In genomic region chr19:11473725-11474124, GRCh38 we compare ENCODE assay signal across 2 cellular contexts.
TF ChIP-seq lines count a peak whose summit lies in the region.

No MANE protein-coding gene starts in this region.

TF ChIP-seq in SK-N-SH, 30 proteins besides CTCF, POLR2A, EP300 and RAD21:
- TF ChIP-seq ELF1 (IDR thresholded peaks at IDR 0.05): no peak
- TF ChIP-seq TCF12 (IDR thresholded peaks at IDR 0.05): peak; percentile 49; the same call in 1 of the 2 replicates
- TF ChIP-seq MXI1 (IDR thresholded peaks at IDR 0.05; ENCODE audit: low read depth, low read length): 0 out of 2 replicates have a peak, but pooled peaks have one; percentile 30
TF ChIP-seq in SK-N-SH: peak in this region for 2.

TF ChIP-seq in GM12878, 131 proteins besides CTCF, POLR2A, EP300 and RAD21:
- TF ChIP-seq BCLAF1 (IDR thresholded peaks at IDR 0.05) (no peak), SUZ12 (IDR thresholded peaks at IDR 0.05; ENCODE audit: unreplicated experiment) (no peak), MYB (IDR thresholded peaks at IDR 0.05; ENCODE audit: borderline replicate concordance, low read depth, low read length) (no peak), KDM1A (IDR thresholded peaks at IDR 0.05; ENCODE audit: borderline replicate concordance) (no peak), ZNF622 (IDR thresholded peaks at IDR 0.05) (no peak), HDAC2 (IDR thresholded peaks at IDR 0.05) (no peak), ATF7 (IDR thresholded peaks at IDR 0.05; ENCODE audit: low read depth) (no peak), BHLHE40 (IDR thresholded peaks at IDR 0.05; ENCODE audit: borderline replicate concordance in 1 of 2, low read depth in 2 of 2, low read length in 1 of 2) (no peak), STAT3 (IDR thresholded peaks at IDR 0.05; ENCODE audit: low read depth, low read length) (no peak), SMAD5 (IDR thresholded peaks at IDR 0.05; ENCODE audit: low read depth) (no peak), POLR2AphosphoS2 (IDR thresholded peaks at IDR 0.05; ENCODE audit: low read depth, low read length) (no peak)
- TF ChIP-seq, protein P1, sequence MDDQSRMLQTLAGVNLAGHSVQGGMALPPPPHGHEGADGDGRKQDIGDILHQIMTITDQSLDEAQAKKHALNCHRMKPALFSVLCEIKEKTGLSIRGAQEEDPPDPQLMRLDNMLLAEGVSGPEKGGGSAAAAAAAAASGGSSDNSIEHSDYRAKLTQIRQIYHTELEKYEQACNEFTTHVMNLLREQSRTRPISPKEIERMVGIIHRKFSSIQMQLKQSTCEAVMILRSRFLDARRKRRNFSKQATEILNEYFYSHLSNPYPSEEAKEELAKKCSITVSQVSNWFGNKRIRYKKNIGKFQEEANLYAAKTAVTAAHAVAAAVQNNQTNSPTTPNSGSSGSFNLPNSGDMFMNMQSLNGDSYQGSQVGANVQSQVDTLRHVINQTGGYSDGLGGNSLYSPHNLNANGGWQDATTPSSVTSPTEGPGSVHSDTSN (IDR thresholded peaks at IDR 0.05; ENCODE audit: insufficient replicate concordance, low read depth, low read length): no peak
- TF ChIP-seq, protein P2, sequence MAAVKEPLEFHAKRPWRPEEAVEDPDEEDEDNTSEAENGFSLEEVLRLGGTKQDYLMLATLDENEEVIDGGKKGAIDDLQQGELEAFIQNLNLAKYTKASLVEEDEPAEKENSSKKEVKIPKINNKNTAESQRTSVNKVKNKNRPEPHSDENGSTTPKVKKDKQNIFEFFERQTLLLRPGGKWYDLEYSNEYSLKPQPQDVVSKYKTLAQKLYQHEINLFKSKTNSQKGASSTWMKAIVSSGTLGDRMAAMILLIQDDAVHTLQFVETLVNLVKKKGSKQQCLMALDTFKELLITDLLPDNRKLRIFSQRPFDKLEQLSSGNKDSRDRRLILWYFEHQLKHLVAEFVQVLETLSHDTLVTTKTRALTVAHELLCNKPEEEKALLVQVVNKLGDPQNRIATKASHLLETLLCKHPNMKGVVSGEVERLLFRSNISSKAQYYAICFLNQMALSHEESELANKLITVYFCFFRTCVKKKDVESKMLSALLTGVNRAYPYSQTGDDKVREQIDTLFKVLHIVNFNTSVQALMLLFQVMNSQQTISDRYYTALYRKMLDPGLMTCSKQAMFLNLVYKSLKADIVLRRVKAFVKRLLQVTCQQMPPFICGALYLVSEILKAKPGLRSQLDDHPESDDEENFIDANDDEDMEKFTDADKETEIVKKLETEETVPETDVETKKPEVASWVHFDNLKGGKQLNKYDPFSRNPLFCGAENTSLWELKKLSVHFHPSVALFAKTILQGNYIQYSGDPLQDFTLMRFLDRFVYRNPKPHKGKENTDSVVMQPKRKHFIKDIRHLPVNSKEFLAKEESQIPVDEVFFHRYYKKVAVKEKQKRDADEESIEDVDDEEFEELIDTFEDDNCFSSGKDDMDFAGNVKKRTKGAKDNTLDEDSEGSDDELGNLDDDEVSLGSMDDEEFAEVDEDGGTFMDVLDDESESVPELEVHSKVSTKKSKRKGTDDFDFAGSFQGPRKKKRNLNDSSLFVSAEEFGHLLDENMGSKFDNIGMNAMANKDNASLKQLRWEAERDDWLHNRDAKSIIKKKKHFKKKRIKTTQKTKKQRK (IDR thresholded peaks at IDR 0.05; ENCODE audit: low read depth, low read length): no peak
- TF ChIP-seq, protein P3, sequence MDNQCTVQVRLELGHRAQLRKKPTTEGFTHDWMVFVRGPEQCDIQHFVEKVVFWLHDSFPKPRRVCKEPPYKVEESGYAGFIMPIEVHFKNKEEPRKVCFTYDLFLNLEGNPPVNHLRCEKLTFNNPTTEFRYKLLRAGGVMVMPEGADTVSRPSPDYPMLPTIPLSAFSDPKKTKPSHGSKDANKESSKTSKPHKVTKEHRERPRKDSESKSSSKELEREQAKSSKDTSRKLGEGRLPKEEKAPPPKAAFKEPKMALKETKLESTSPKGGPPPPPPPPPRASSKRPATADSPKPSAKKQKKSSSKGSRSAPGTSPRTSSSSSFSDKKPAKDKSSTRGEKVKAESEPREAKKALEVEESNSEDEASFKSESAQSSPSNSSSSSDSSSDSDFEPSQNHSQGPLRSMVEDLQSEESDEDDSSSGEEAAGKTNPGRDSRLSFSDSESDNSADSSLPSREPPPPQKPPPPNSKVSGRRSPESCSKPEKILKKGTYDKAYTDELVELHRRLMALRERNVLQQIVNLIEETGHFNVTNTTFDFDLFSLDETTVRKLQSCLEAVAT (IDR thresholded peaks at IDR 0.05): no peak
